8 cellular contexts compared by ENCODE assay signal in the genomic region with DNA sequence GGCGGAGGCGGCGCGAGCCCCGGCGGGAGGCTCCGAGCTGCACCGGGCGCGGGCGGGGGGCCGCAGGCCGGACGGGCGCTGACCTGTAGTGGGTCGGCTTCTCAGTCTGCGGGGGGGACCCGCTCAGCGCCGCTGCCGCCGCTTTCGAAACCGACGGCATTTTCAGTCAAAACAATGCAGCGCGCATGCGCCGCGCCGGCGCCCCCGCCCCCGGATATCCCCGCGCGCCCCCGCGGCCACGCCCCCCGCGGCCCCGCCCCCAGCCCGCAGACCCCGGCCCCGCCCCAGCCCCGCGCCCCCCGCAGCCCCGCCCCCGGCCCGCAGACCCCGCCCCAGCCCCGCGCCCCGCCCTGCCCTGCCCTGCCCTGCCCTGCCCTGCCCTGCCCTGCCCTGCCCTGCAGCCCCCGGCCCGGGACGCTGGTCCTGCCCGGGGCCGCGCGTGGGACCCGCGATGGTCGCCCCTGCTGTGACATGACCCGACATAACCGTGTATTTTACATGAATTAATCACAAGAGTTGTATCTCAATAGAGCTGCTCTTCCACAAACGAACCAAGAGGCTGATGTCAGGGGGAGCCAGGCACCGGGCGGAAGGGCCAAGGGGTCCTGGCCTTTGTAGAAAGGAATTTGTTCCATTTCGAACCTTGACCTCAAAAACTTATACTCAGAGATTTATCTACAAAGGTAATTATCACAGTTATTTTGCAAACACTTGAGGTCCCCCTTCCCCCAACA. TPM values are rescaled to one million over a fixed set of nuclear protein-coding genes. Genes with fewer than 3 reads are reported as not detected.
DNase-seq lines count a peak whose midpoint lies in the region; ATAC-seq and TF ChIP-seq lines count a peak whose summit lies in the region.

Gene UNKL (minus strand): TSS at position 173 of the 734 bp plus-strand sequence. CDS start 13 bp downstream, at position 160.

- no peaks in the 10 kb centered on the region for H3K36me3 ChIP-seq in mucosa of stomach (ENCODE audit: control insufficient read depth, insufficient read depth, low read length)

- POLR2A ChIA-PET in GM10248 (lab: Yijun Ruan, JAX) = no interaction called here

- DNase-seq in GM10248 (ENCODE audit: extremely low spot score) (peak; percentile 93), NOMO-1 treated with DMSO at 0.1 percent for 48 hours (lab: John Stamatoyannopoulos, UW; ENCODE audit: unreplicated experiment) (peak; percentile 30), activated T-cell treated with anti-CD3 and anti-CD28 coated beads for 4 hours (peak; percentile 74), epithelial cell of proximal tubule (ENCODE audit: low read depth) (no peak)
- peak; percentile 57 to 65 for DNase-seq in stimulated activated CD8-positive, alpha-beta memory T cell treated with anti-CD3 and anti-CD28 coated beads, Interleukin-4, amount 100 ng/mL, for 4 hours (ENCODE audit: low read depth in 2 of 2, low spot score in 1 of 2)

- H3K9ac ChIP-seq in mucosa of stomach (ENCODE audit: low read length) = peak within 1 kb of the TSS; percentile 80

- peak; percentile 55 for ATAC-seq in HG02678 (IDR thresholded peaks at IDR 0.05; ENCODE audit: unreplicated experiment)
- no peak for ATAC-seq in HG02973 (IDR thresholded peaks at IDR 0.05; ENCODE audit: unreplicated experiment)

- CTCF ChIA-PET in GM10248 (lab: Yijun Ruan, JAX) = interaction anchor here (0.9 kb wide), 1 partner anchor 14 kb away, joined by 3 read pairs; no protein-coding TSS in a partner anchor

- peaks cover under 1% of the 10 kb centered on the region for H3K4me1 ChIP-seq in mucosa of stomach (ENCODE audit: control insufficient read depth, insufficient read depth, low read length)

- no peaks in the 10 kb centered on the region for H3K27me3 ChIP-seq in mucosa of stomach (ENCODE audit: control insufficient read depth, insufficient read depth, low read length)

- peak within 1 kb of the TSS; percentile 87 for H3K4me3 ChIP-seq in epithelial cell of proximal tubule (ENCODE audit: low read depth, low read length)
- peak within 1 kb of the TSS; percentile 56 for H3K4me3 ChIP-seq in mucosa of stomach (ENCODE audit: low read length)

- no peaks in the 10 kb centered on the region for H3K9me3 ChIP-seq in mucosa of stomach (ENCODE audit: control insufficient read depth, low read length)

- TF ChIP-seq CTCF in GM10248 (IDR thresholded peaks at IDR 0.05; ENCODE audit: control extremely low read depth, extremely low read depth, low read depth, missing control alignments) = no peak
- no peak for TF ChIP-seq CTCF in epithelial cell of proximal tubule (conservative IDR thresholded peaks at IDR 0.05; ENCODE audit: low read depth, low read length)

RNA-seq across cellular contexts. Expression of gene UNKL, which starts in this region (rescaled TPM):
- total RNA-seq in epithelial cell of proximal tubule = 11.3 and 20.1 TPM in 2 replicates
